Comparison of ENCODE assay signal across 35 cellular contexts in the genomic region with DNA sequence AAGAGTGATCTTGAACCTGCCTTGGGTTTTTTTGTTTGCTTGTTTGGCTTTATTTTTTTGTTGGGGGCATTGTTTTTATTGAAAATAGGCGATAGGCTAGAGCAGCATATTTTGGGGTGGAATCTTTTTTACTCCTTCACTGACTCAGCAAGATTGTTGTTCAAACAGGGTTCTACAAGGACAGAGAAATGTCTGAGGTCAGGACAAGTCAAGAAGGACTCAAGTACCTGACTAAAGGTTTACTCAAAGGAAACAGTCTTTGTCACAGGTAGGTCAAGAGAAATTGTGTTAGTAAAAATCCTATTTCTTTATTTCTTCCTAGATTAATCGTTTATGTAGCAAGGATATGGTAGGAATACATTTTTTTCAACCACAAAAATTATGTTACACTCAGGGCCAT.
"Had no signal": no experiment of that assay in that cellular context is flagged by ENCODE, and none has a peak within 500 bp of the region (broad histone marks: within the 10 kb centered on the region; RNA-seq: fewer than 3 reads in every experiment).

No MANE protein-coding gene starts in this region.

- H3K9me3 ChIP-seq: adrenal gland, body of pancreas had no signal

- DNase-seq: activated B cell treated with CpG ODN at 0.5 μM for 24 hours; activated CD4-positive, alpha-beta memory T cell treated with anti-CD3 and anti-CD28 coated beads for 36 hours; activated CD4-positive, alpha-beta T cell treated with anti-CD3 and anti-CD28 coated beads for 4 hours; activated CD4-positive, alpha-beta T cell treated with anti-CD3 and anti-CD28 coated beads, Interleukin-2, amount 10 ng/mL, durations not matched to agents 24 days and 14 days; activated CD4-positive, alpha-beta T cell treated with anti-CD3 and anti-CD28 coated beads, Interleukin-2, amount 50 U/mL, for 1 hour; activated CD4-positive, alpha-beta T cell treated with anti-CD3 and anti-CD28 coated beads, Interleukin-2, amount 50 U/mL, for 4 hours; activated CD4-positive, CD25-positive, alpha-beta regulatory T cell treated with anti-CD3 and anti-CD28 coated beads, Interleukin-2, amount 50 U/mL, for 72 hours; activated CD8-positive, alpha-beta memory T cell treated with anti-CD3 and anti-CD28 coated beads, Interleukin-2, amount 50 U/mL, for 4 hours; activated CD8-positive, alpha-beta T cell treated with anti-CD3 and anti-CD28 coated beads for 36 hours; activated effector memory CD4-positive, alpha-beta T cell treated with anti-CD3 and anti-CD28 coated beads, Interleukin-2, amount 50 U/mL, for 16 hours; activated gamma-delta T cell treated with Interleukin-2 at 50 U/mL for 16 hours; activated naive CD4-positive, alpha-beta T cell; activated naive CD4-positive, alpha-beta T cell treated with anti-CD3 and anti-CD28 coated beads for 36 hours; activated naive CD4-positive, alpha-beta T cell treated with anti-CD3 and anti-CD28 coated beads, Interleukin-2, amount 50 U/mL, for 16 hours; activated naive CD8-positive, alpha-beta T cell treated with anti-CD3 and anti-CD28 coated beads for 36 hours; activated T-cell treated with anti-CD3 and anti-CD28 coated beads for 4 hours; activated T-cell treated with anti-CD3 and anti-CD28 coated beads, Interleukin-2, amount 50 U/mL, for 1 hour; activated T-cell treated with anti-CD3 and anti-CD28 coated beads, Interleukin-2, amount 50 U/mL, for 4 hours; activated T-cell treated with anti-CD3 and anti-CD28 coated beads, Interleukin-2, amount 50 U/mL, for 72 hours; adrenal gland; amniotic stem cell; aorta; body of pancreas; brain microvascular endothelial cell; caudate nucleus; cerebellar nuclear complex; T-helper 2 cell; T-helper 9 cell had no signal

- ATAC-seq: activated CD8-positive, alpha-beta T cell treated with anti-CD3 and anti-CD28 coated beads for 36 hours; activated naive CD4-positive, alpha-beta T cell treated with anti-CD3 and anti-CD28 coated beads, Interleukin-2, amount 50 U/mL, for 72 hours; activated T-cell treated with anti-CD3 and anti-CD28 coated beads, Interleukin-2, amount 50 U/mL, for 4 hours; activated T-cell treated with anti-CD3 and anti-CD28 coated beads, Interleukin-2, amount 50 U/mL, for 72 hours; activated T-helper 17 cell treated with anti-CD3 and anti-CD28 coated beads, Interleukin-2, amount 50 U/mL, for 72 hours; body of pancreas had no signal

- H3K27me3 ChIP-seq: adrenal gland, body of pancreas, brain microvascular endothelial cell, breast epithelium, cardiac muscle cell had no signal

- FAIRE-seq: astrocyte, TTC549 had no signal

- H3K4me3 ChIP-seq: adrenal gland, body of pancreas, breast epithelium, cardiac muscle cell had no signal

- H3K27ac ChIP-seq: adrenal gland, body of pancreas, brain microvascular endothelial cell, breast epithelium, cardiac muscle cell, VCaP had no signal

- H3K36me3 ChIP-seq: adrenal gland, brain microvascular endothelial cell, breast epithelium, cardiac muscle cell had no signal

- H3K4me1 ChIP-seq: adrenal gland, body of pancreas, breast epithelium had no signal
